Comparison of ENCODE assay signal across 22 cellular contexts in genomic region chr6:78831492-78831891, GRCh38. TPM values are rescaled to one million over a fixed set of nuclear protein-coding genes. Genes with fewer than 3 reads are reported as not detected.
DNase-seq lines count a peak whose midpoint lies in the region; ATAC-seq and TF ChIP-seq lines count a peak whose summit lies in the region.
"Had no signal": no experiment of that assay in that cellular context is flagged by ENCODE, and none has a peak within 500 bp of the region (broad histone marks: within the 10 kb centered on the region; RNA-seq: fewer than 3 reads in every experiment).

No MANE protein-coding gene starts in this region.

- no peak overlapping the region for H3K4me3 ChIP-seq in heart left ventricle
- no peak overlapping the region for H3K4me3 ChIP-seq in upper lobe of right lung

- no peaks in the 10 kb centered on the region for H3K9me3 ChIP-seq in heart left ventricle
- no peaks in the 10 kb centered on the region for H3K9me3 ChIP-seq in upper lobe of right lung

- intact Hi-C loops in Right ventricle myocardium inferior (cut with DNase I), result loop anchor here (10.0 kb wide), 1 partner anchor 1087 kb away; no protein-coding TSS in a partner anchor
- intact Hi-C loops in cardiac septum (cut with DNase I), result no loop called here
- intact Hi-C loops in heart left ventricle (cut with DNase I), result loop anchor here in 1 of 10 donors (10.0 kb wide), 1 partner anchor 1087 kb away; no protein-coding TSS in a partner anchor
- intact Hi-C loops in upper lobe of right lung (cut with DNase I), result no loop called here

- H3K27me3 ChIP-seq in heart left ventricle (no peaks in the 10 kb centered on the region), upper lobe of right lung (no peaks in the 10 kb centered on the region)

- DNase-seq in Right ventricle myocardium inferior (ENCODE audit: missing footprints), result no peak
- DNase-seq in cardiac septum (ENCODE audit: low spot score), result no peak
- DNase-seq in heart left ventricle, result no peak
- DNase-seq in myocyte (ENCODE audit: low read depth), result peak; percentile 53
- no peak for DNase-seq in upper lobe of right lung
- DNase-seq in SKM-1 (lab: John Stamatoyannopoulos, UW; ENCODE audit: unreplicated experiment), result no peak
- DNase-seq: activated CD4-positive, alpha-beta T cell treated with anti-CD3 and anti-CD28 coated beads, Interleukin-2, amount 50 U/mL, for 4 hours; activated naive CD4-positive, alpha-beta T cell treated with anti-CD3 and anti-CD28 coated beads, Interleukin-2, amount 50 U/mL, for 16 hours; activated T-cell treated with anti-CD3 and anti-CD28 coated beads, Interleukin-2, amount 50 U/mL, for 1 hour; C1 segment of cervical spinal cord; effector memory CD4-positive, alpha-beta T cell; GOT3; Kasumi-1; kidney glomerular epithelial cell; naive B cell; NCI-H1417; NCI-H2171; NCI-H774 had no signal

- no peak for TF ChIP-seq POLR2A in heart left ventricle (IDR thresholded peaks at IDR 0.05)

- no peaks in the 10 kb centered on the region for H3K36me3 ChIP-seq in heart left ventricle
- H3K36me3 ChIP-seq in upper lobe of right lung, result no peaks in the 10 kb centered on the region

- H3K4me1 ChIP-seq in heart left ventricle, result peaks cover 0 to 11% (median 0%) of the 10 kb centered on the region in 12 donors
- peaks cover 9% of the 10 kb centered on the region for H3K4me1 ChIP-seq in upper lobe of right lung

- ATAC-seq in Right ventricle myocardium inferior, result peak; percentile 63
- peak; percentile 62 to 80 (median 76) for ATAC-seq in heart left ventricle
- ATAC-seq in upper lobe of right lung, result peak; percentile 65
- no peak for ATAC-seq in HG03135 (IDR thresholded peaks at IDR 0.05; ENCODE audit: unreplicated experiment)
- ATAC-seq in GM21515 (IDR thresholded peaks at IDR 0.05; ENCODE audit: unreplicated experiment), result no peak
- ATAC-seq: Panc1; stimulated activated memory B cell treated with anti-CD40 and anti-IgM and Interleukin-4, amounts not matched to agents 10 μg/mL and 1 μg/mL and 100 μg/mL, for 72 hours had no signal

- TF ChIP-seq CTCF in heart left ventricle (IDR thresholded peaks at IDR 0.05), result no peak
- no peak for TF ChIP-seq CTCF in upper lobe of right lung (IDR thresholded peaks at IDR 0.05)

- WGBS in heart left ventricle, 4 donors, result 17 to 37% (median 26%) methylated on average over 2 of the region's 2 CpGs

- H3K27ac ChIP-seq in heart left ventricle (no peak overlapping the region), upper lobe of right lung (no peak overlapping the region)

RNA-seq across cellular contexts. Expression of gene IRAK1BP1, which starts 35.9 kb away (rescaled TPM):
- total RNA-seq in Right ventricle myocardium inferior (3.5 TPM), cardiac septum (2.1 TPM), heart left ventricle (1 to 10 TPM; 2.7 to 5.4 (median 3.4) TPM), myocyte (2.9 and 3.4 TPM in 2 replicates), upper lobe of right lung (4.3 TPM)
- polyA plus RNA-seq in heart left ventricle, result 1 to 10 TPM; 1.9 to 3.2 TPM
- 1.3 TPM for polyA plus RNA-seq in myocyte (2012)

Comparison
In these comparisons a context has a peak if more than half of its experiments do, and no peak if none do; other contexts are left out.
1. ATAC-seq: peak in Right ventricle myocardium inferior (single experiment), heart left ventricle (4 of 4) and upper lobe of right lung (single experiment); none in HG03135 (single experiment) and GM21515 (single experiment).